8 cellular contexts compared by ENCODE assay signal in the genomic region with DNA sequence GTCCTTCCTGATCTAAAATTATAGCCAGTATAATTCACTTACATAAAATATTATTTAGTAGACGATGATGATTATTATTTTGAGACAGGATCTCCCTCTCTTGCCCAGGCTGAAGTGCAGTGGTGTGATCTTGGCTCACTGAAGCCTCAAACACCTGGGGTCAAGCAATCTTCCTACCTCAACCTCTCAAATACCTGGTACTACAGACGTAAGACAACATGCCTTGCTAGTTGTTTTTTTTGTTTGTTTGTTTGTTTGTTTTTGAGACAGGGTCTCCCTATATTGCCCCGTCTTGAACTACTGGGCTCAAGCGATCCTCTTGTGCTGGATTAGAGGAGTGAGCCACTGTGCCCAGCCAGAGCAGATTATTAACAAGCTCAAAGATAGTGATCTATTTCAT.
"Had no signal": no experiment of that assay in that cellular context is flagged by ENCODE, and none has a peak within 500 bp of the region (broad histone marks: within the 10 kb centered on the region; RNA-seq: fewer than 3 reads in every experiment).

No MANE protein-coding gene starts in this region.

- H3K9me3 ChIP-seq: HAP-1 had no signal

- H3K4me3 ChIP-seq: GM23248, HAP-1 had no signal

- H3K4me1 ChIP-seq: HAP-1 had no signal

- ATAC-seq: HCT116 had no signal

- DNase-seq: GM23248, H7, HFFc6, IMR-90, KBM-7 had no signal

- H3K36me3 ChIP-seq: HAP-1 had no signal

- H3K27ac Mint-ChIP-seq: HFFc6 had no signal

- H3K4me3 Mint-ChIP-seq: HFFc6 had no signal

- H3K9ac ChIP-seq: GM23248 had no signal

- H2AFZ ChIP-seq: GM23248 had no signal

- H3K27ac ChIP-seq: GM23248, HL-60 had no signal
